ENCODE assay signal across 12 cellular contexts in genomic region chr3:118809696-118810498, GRCh38.
DNase-seq lines count a peak whose midpoint lies in the region; ATAC-seq and TF ChIP-seq lines count a peak whose summit lies in the region.
"Had no signal": no experiment of that assay in that cellular context is flagged by ENCODE, and none has a peak within 500 bp of the region (broad histone marks: within the 10 kb centered on the region; RNA-seq: fewer than 3 reads in every experiment).

No MANE protein-coding gene starts in this region.

- H3K9me3 ChIP-seq in OCI-LY1 (ENCODE audit: low read length) (no peaks in the 10 kb centered on the region), Peyer's patch (no peaks in the 10 kb centered on the region)

- H3K79me2 ChIP-seq in OCI-LY1 (ENCODE audit: insufficient read depth, low read length): peaks cover 42% of the 10 kb centered on the region

- no peak overlapping the region; the same call in 1 of the 2 replicates for H2AFZ ChIP-seq in OCI-LY1 (ENCODE audit: low read length)

- H3K27ac ChIP-seq in OCI-LY1 (ENCODE audit: low read depth, low read length, poor library complexity, severe bottlenecking) (peak overlapping the region; percentile 49), Peyer's patch (no peak overlapping the region)
- H3K27ac ChIP-seq: brain microvascular endothelial cell had no signal

- TF ChIP-seq CTCF in OCI-LY1 (IDR thresholded peaks at IDR 0.05; ENCODE audit: low read length) (no peak), glutamatergic neuron (IDR thresholded peaks at IDR 0.05; ENCODE audit: partially characterized antibody, unreplicated experiment) (no peak), Peyer's patch (IDR thresholded peaks at IDR 0.05) (no peak)

- no peak overlapping the region for H3K27ac Mint-ChIP-seq in glutamatergic neuron (ENCODE audit: unreplicated experiment)

- H3K9me3 Mint-ChIP-seq in glutamatergic neuron (ENCODE audit: unreplicated experiment): no peaks in the 10 kb centered on the region

- no peaks in the 10 kb centered on the region for H3K4me1 Mint-ChIP-seq in glutamatergic neuron (ENCODE audit: low read depth, unreplicated experiment)

- H3K4me3 Mint-ChIP-seq in glutamatergic neuron (ENCODE audit: unreplicated experiment): no peak overlapping the region

- DNase-seq in NCI-H748 treated with DMSO at 0.1 percent for 48 hours (lab: John Stamatoyannopoulos, UW): no peak
- DNase-seq in glutamatergic neuron: no peak
- no peak for DNase-seq in Peyer's patch
- DNase-seq: brain microvascular endothelial cell, COR-L47, occipital lobe, RPMI8226 had no signal

- no peaks in the 10 kb centered on the region for H3F3A ChIP-seq in OCI-LY1 (ENCODE audit: insufficient read depth, low read length)

- ATAC-seq in GM18511 (IDR thresholded peaks at IDR 0.05; ENCODE audit: unreplicated experiment) (peak; percentile 62), GM19455 (IDR thresholded peaks at IDR 0.05; ENCODE audit: unreplicated experiment) (peak; percentile 25), HG02884 (IDR thresholded peaks at IDR 0.05; ENCODE audit: unreplicated experiment) (peak; percentile 42)

- no peaks in the 10 kb centered on the region for H3K27me3 ChIP-seq in OCI-LY1 (ENCODE audit: insufficient read depth, low read length)
- H3K27me3 ChIP-seq in Peyer's patch: no peaks in the 10 kb centered on the region
- H3K27me3 ChIP-seq: brain microvascular endothelial cell had no signal

- no peaks in the 10 kb centered on the region; the same call in 1 of the 2 replicates for H3K36me3 ChIP-seq in OCI-LY1 (ENCODE audit: insufficient read depth, low read length)
- H3K36me3 ChIP-seq in Peyer's patch: no peaks in the 10 kb centered on the region
- H3K36me3 ChIP-seq: brain microvascular endothelial cell had no signal

- H3K9ac ChIP-seq in OCI-LY1 (ENCODE audit: low read length): peak overlapping the region; percentile 53

- H3K36me3 Mint-ChIP-seq in glutamatergic neuron (ENCODE audit: unreplicated experiment): no peaks in the 10 kb centered on the region

- H3K27me3 Mint-ChIP-seq in glutamatergic neuron (ENCODE audit: unreplicated experiment): no peaks in the 10 kb centered on the region

- H4K20me1 ChIP-seq in OCI-LY1 (ENCODE audit: insufficient read depth, low read length): peaks cover 2% of the 10 kb centered on the region; the same call in 1 of the 2 replicates

- peak overlapping the region; percentile 79 for H3K4me2 ChIP-seq in OCI-LY1 (ENCODE audit: low read length)

- no peaks in the 10 kb centered on the region for H3K9me2 ChIP-seq in OCI-LY1 (ENCODE audit: low read depth, low read length)

- peaks cover 48% of the 10 kb centered on the region for H3K4me1 ChIP-seq in OCI-LY1 (ENCODE audit: insufficient read depth, low read length, severe bottlenecking)
- no peaks in the 10 kb centered on the region for H3K4me1 ChIP-seq in Peyer's patch

- peak overlapping the region; percentile 69 for H3K4me3 ChIP-seq in OCI-LY1 (ENCODE audit: low read depth, low read length, poor library complexity, severe bottlenecking)
- no peak overlapping the region for H3K4me3 ChIP-seq in Peyer's patch
- H3K4me3 ChIP-seq: lung had no signal

- TF ChIP-seq POLR2A in Peyer's patch (IDR thresholded peaks at IDR 0.05): no peak
